Comparison of ENCODE assay signal across 18 cellular contexts in the genomic region with DNA sequence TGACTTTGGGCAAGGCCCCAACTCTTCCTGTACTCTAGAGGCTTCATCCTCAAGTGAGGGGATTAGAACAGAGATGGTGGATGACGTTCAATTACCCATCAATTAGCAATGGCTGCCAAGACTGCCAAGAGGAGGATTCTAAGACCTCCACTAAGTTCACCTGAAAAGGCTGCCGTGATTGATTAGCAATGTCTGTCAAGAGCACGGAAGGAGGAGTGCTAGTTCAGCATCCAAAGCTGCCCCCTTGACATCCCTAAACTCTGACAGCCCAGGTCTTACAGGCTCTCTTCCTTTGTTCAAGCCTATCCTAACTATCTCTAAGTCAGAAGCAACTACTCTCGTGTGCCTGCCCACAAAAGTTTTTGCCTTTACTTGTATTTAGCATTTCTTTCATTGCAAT.
DNase-seq lines count a peak whose midpoint lies in the region; ATAC-seq and FAIRE-seq lines count a peak whose summit lies in the region.
"Had no signal": no experiment of that assay in that cellular context is flagged by ENCODE, and none has a peak within 500 bp of the region (broad histone marks: within the 10 kb centered on the region; RNA-seq: fewer than 3 reads in every experiment).

No MANE protein-coding gene starts in this region.

- FAIRE-seq in frontal cortex (lab: Jason Lieb, UNC): no peak

- peaks cover 81 to 100% (median 97%) of the 10 kb centered on the region in 4 donors for H3K4me1 Mint-ChIP-seq in CD4-positive, alpha-beta memory T cell
- peaks cover 92 to 98% of the 10 kb centered on the region in 2 donors for H3K4me1 Mint-ChIP-seq in effector memory CD8-positive, alpha-beta T cell (ENCODE audit: low read depth in 2 of 2)
- H3K4me1 Mint-ChIP-seq in stimulated activated effector memory CD8-positive, alpha-beta T cell treated with anti-CD3 and anti-CD28 coated beads, Interleukin-12 subunit alpha, Interleukin-12 subunit beta, amount 100 ng/mL, for 72 hours: peaks cover 98% of the 10 kb centered on the region

- no peaks in the 10 kb centered on the region for H3K27me3 Mint-ChIP-seq in CD4-positive, alpha-beta memory T cell
- H3K27me3 Mint-ChIP-seq in effector memory CD8-positive, alpha-beta T cell: no peaks in the 10 kb centered on the region
- H3K27me3 Mint-ChIP-seq: activated naive CD8-positive, alpha-beta T cell treated with anti-CD3 and anti-CD28 coated beads, Interleukin-2, amount 10 ng/mL, durations not matched to agents 7 days and 5 days; dendritic cell treated with granulocyte-macrophage colony-stimulating factor and Interleukin-4, amounts not matched to agents 40 ng/mL and 50 ng/mL, for 4 days had no signal

- peak overlapping the region in 7 of 8 donors; percentile 48 to 82 (median 56) for H3K4me3 Mint-ChIP-seq in CD4-positive, alpha-beta memory T cell
- peak overlapping the region; percentile 54 to 88 for H3K4me3 Mint-ChIP-seq in effector memory CD8-positive, alpha-beta T cell
- no peak overlapping the region for H3K4me3 Mint-ChIP-seq in stimulated activated effector memory CD8-positive, alpha-beta T cell treated with anti-CD3 and anti-CD28 coated beads, Interleukin-12 subunit alpha, Interleukin-12 subunit beta, amount 100 ng/mL, for 72 hours
- H3K4me3 Mint-ChIP-seq: activated naive CD8-positive, alpha-beta T cell treated with anti-CD3 and anti-CD28 coated beads, Interleukin-2, amount 10 ng/mL, durations not matched to agents 7 days and 5 days; activated T-cell treated with anti-CD3 and anti-CD28 coated beads, Interleukin-2, amount 50 U/mL, for 72 hours; dendritic cell treated with granulocyte-macrophage colony-stimulating factor and Interleukin-4, amounts not matched to agents 40 ng/mL and 50 ng/mL, for 4 days had no signal

- H3K36me3 Mint-ChIP-seq in CD4-positive, alpha-beta memory T cell: peaks cover 21 to 51% of the 10 kb centered on the region in 2 donors
- peaks cover 50% of the 10 kb centered on the region for H3K36me3 Mint-ChIP-seq in effector memory CD8-positive, alpha-beta T cell (ENCODE audit: insufficient read depth)
- H3K36me3 Mint-ChIP-seq in stimulated activated effector memory CD8-positive, alpha-beta T cell treated with anti-CD3 and anti-CD28 coated beads, Interleukin-12 subunit alpha, Interleukin-12 subunit beta, amount 100 ng/mL, for 72 hours: peaks cover 88% of the 10 kb centered on the region

- H3K27ac Mint-ChIP-seq in CD4-positive, alpha-beta memory T cell: peak overlapping the region; percentile 73 to 97 (median 85)
- peak overlapping the region; percentile 96 for H3K27ac Mint-ChIP-seq in effector memory CD8-positive, alpha-beta T cell
- H3K27ac Mint-ChIP-seq in stimulated activated effector memory CD8-positive, alpha-beta T cell treated with anti-CD3 and anti-CD28 coated beads, Interleukin-12 subunit alpha, Interleukin-12 subunit beta, amount 100 ng/mL, for 72 hours: peak overlapping the region; percentile 95
- H3K27ac Mint-ChIP-seq: activated naive CD8-positive, alpha-beta T cell treated with anti-CD3 and anti-CD28 coated beads, Interleukin-2, amount 10 ng/mL, durations not matched to agents 7 days and 5 days; activated T-cell treated with anti-CD3 and anti-CD28 coated beads, Interleukin-2, amount 50 U/mL, for 72 hours had no signal

- H3K4me3 ChIP-seq in CD4-positive, alpha-beta memory T cell (ENCODE audit: low read length in 2 of 2): no peak overlapping the region
- H3K4me3 ChIP-seq in SJCRH30: no peak overlapping the region
- H3K4me3 ChIP-seq: upper lobe of left lung had no signal

- peaks cover 100% of the 10 kb centered on the region for H3K4me1 ChIP-seq in CD4-positive, alpha-beta memory T cell (ENCODE audit: insufficient read depth, low read length)
- peaks cover 46% of the 10 kb centered on the region for H3K4me1 ChIP-seq in SJCRH30

- no peak for DNase-seq in CD4-positive, alpha-beta memory T cell
- DNase-seq in SJCRH30 (no peak), NCI-H345 (lab: John Stamatoyannopoulos, UW) (no peak), frontal cortex (ENCODE audit: low spot score in 2 of 2) (no peak), GM19238 (ENCODE audit: insufficient read length, low spot score) (no peak)
- no peak for DNase-seq in effector memory CD8-positive, alpha-beta T cell
- DNase-seq in stimulated activated effector memory CD8-positive, alpha-beta T cell treated with anti-CD3 and anti-CD28 coated beads, Interleukin-12 subunit alpha, Interleukin-12 subunit beta, amount 100 ng/mL, for 72 hours (ENCODE audit: low spot score in 2 of 2): no peak
- DNase-seq: activated naive CD8-positive, alpha-beta T cell treated with anti-CD3 and anti-CD28 coated beads, Interleukin-2, amount 10 ng/mL, durations not matched to agents 7 days and 5 days; activated T-cell treated with anti-CD3 and anti-CD28 coated beads, Interleukin-2, amount 50 U/mL, for 72 hours; brain microvascular endothelial cell; Calu3; NCI-H1092 treated with DMSO at 0.1 percent for 48 hours; NCI-H524 treated with DMSO at 0.1 percent for 48 hours; SK-N-SH; T-helper 9 cell had no signal

- POLR2A ChIA-PET in CD4-positive, alpha-beta memory T cell (lab: Charles Lee; ENCODE audit: partially characterized antibody): interaction anchor here (0.9 to 25.7 kb wide), 9 partner anchors 13 to 65 kb away, joined by 3 to 439 read pairs (median 15); no protein-coding TSS in a partner anchor

- intact Hi-C loops in CD4-positive, alpha-beta memory T cell (cut with micrococcal nuclease): no loop called here

- peak overlapping the region; percentile 54 for H3K27ac ChIP-seq in CD4-positive, alpha-beta memory T cell (ENCODE audit: low read depth, low read length)
- peak overlapping the region; percentile 48 for H3K27ac ChIP-seq in SJCRH30
- H3K27ac ChIP-seq: brain microvascular endothelial cell had no signal

- no peaks in the 10 kb centered on the region for H3K9me3 Mint-ChIP-seq in CD4-positive, alpha-beta memory T cell
- no peaks in the 10 kb centered on the region for H3K9me3 Mint-ChIP-seq in effector memory CD8-positive, alpha-beta T cell
- no peaks in the 10 kb centered on the region for H3K9me3 Mint-ChIP-seq in stimulated activated effector memory CD8-positive, alpha-beta T cell treated with anti-CD3 and anti-CD28 coated beads, Interleukin-12 subunit alpha, Interleukin-12 subunit beta, amount 100 ng/mL, for 72 hours
- H3K9me3 Mint-ChIP-seq: activated naive CD8-positive, alpha-beta T cell treated with anti-CD3 and anti-CD28 coated beads, Interleukin-2, amount 10 ng/mL, durations not matched to agents 7 days and 5 days; activated T-cell treated with anti-CD3 and anti-CD28 coated beads, Interleukin-2, amount 50 U/mL, for 72 hours; dendritic cell treated with granulocyte-macrophage colony-stimulating factor and Interleukin-4, amounts not matched to agents 40 ng/mL and 50 ng/mL, for 4 days had no signal

- H3K27me3 ChIP-seq in CD4-positive, alpha-beta memory T cell (ENCODE audit: insufficient read depth, low read length): no peaks in the 10 kb centered on the region
- H3K27me3 ChIP-seq in SJCRH30: no peaks in the 10 kb centered on the region
- H3K27me3 ChIP-seq: brain microvascular endothelial cell, upper lobe of left lung had no signal

- peaks cover 8% of the 10 kb centered on the region for H3K36me3 ChIP-seq in CD4-positive, alpha-beta memory T cell (ENCODE audit: insufficient read depth, low read length)
- H3K36me3 ChIP-seq in SJCRH30: no peaks in the 10 kb centered on the region
- H3K36me3 ChIP-seq: brain microvascular endothelial cell had no signal

- CTCF ChIA-PET in CD4-positive, alpha-beta memory T cell (lab: Charles Lee; ENCODE audit: partially characterized antibody): interaction anchor here (1.3 to 10.1 kb wide), 5 partner anchors 14 to 135 kb away, joined by 3 to 87 read pairs (median 20); no protein-coding TSS in a partner anchor

- no peak for ATAC-seq in effector memory CD8-positive, alpha-beta T cell (replicated peaks)
- ATAC-seq in stimulated activated effector memory CD8-positive, alpha-beta T cell treated with anti-CD3 and anti-CD28 coated beads, Interleukin-12 subunit alpha, Interleukin-12 subunit beta, amount 100 ng/mL, for 72 hours: no peak
- no peak for ATAC-seq in HG02981 (IDR thresholded peaks at IDR 0.05; ENCODE audit: unreplicated experiment)
- ATAC-seq: activated T-cell treated with anti-CD3 and anti-CD28 coated beads, Interleukin-2, amount 50 U/mL, for 72 hours had no signal

- H3K9me3 ChIP-seq in CD4-positive, alpha-beta memory T cell (ENCODE audit: control insufficient read depth in 1 of 2, low read length in 2 of 2): no peaks in the 10 kb centered on the region
- no peaks in the 10 kb centered on the region for H3K9me3 ChIP-seq in SJCRH30 (replicated peaks)
- H3K9me3 ChIP-seq: SK-N-SH, upper lobe of left lung had no signal
